In genomic region chr11:91404344-91404743, GRCh38 we compare ENCODE assay signal across 32 cellular contexts.
"Had no signal": no experiment of that assay in that cellular context is flagged by ENCODE, and none has a peak within 500 bp of the region (broad histone marks: within the 10 kb centered on the region; RNA-seq: fewer than 3 reads in every experiment).

No MANE protein-coding gene starts in this region.

- H3K27me3 Mint-ChIP-seq: activated CD4-positive, alpha-beta T cell treated with anti-CD3 and anti-CD28 coated beads, Interleukin-2, amount 10 ng/mL, durations not matched to agents 24 days and 14 days; activated CD8-positive, alpha-beta T cell treated with anti-CD3 and anti-CD28 coated beads for 36 hours; activated naive CD8-positive, alpha-beta T cell; activated naive CD8-positive, alpha-beta T cell treated with anti-CD3 and anti-CD28 coated beads, Interleukin-2, amount 50 U/mL, for 24 hours; brain had no signal

- H3K4me3 Mint-ChIP-seq: activated CD4-positive, alpha-beta T cell treated with anti-CD3 and anti-CD28 coated beads, Interleukin-2, amount 10 ng/mL, durations not matched to agents 24 days and 14 days; activated CD8-positive, alpha-beta T cell treated with anti-CD3 and anti-CD28 coated beads for 36 hours; activated naive CD4-positive, alpha-beta T cell treated with anti-CD3 and anti-CD28 coated beads for 36 hours; activated naive CD8-positive, alpha-beta T cell; activated naive CD8-positive, alpha-beta T cell treated with anti-CD3 and anti-CD28 coated beads, Interleukin-2, amount 50 U/mL, for 24 hours; brain; T-helper 1 cell treated with Interleukin-12 subunit alpha and Interleukin-12 subunit beta and Interleukin-4 antibody, amounts not matched to agents 30 μg/mL and 1 μg/mL, for 36 hours; T-helper 2 cell treated with Interferon-gamma antibody and Interleukin-4, amounts not matched to agents 5 μg/mL and 100 μg/mL, for 36 hours had no signal

- FAIRE-seq: bronchial epithelial cell, TTC549 had no signal

- H3K27ac ChIP-seq: SJCRH30, SK-N-MC had no signal

- H3K4me3 ChIP-seq: SJCRH30, SK-N-MC had no signal

- H3K27ac Mint-ChIP-seq: activated CD4-positive, alpha-beta T cell treated with anti-CD3 and anti-CD28 coated beads, Interleukin-2, amount 10 ng/mL, durations not matched to agents 24 days and 14 days; activated CD8-positive, alpha-beta T cell treated with anti-CD3 and anti-CD28 coated beads for 36 hours; activated naive CD4-positive, alpha-beta T cell treated with anti-CD3 and anti-CD28 coated beads for 36 hours; activated naive CD8-positive, alpha-beta T cell; activated naive CD8-positive, alpha-beta T cell treated with anti-CD3 and anti-CD28 coated beads, Interleukin-2, amount 50 U/mL, for 24 hours; activated T-helper 2 cell treated with anti-CD3 and anti-CD28 coated beads, Interferon-gamma antibody, Interleukin-2, Interleukin-4, amounts not matched to agents 10 μg/mL and 5 μg/mL and 100 μg/mL, durations not matched to agents 14 hours and 24 hours and 36 hours; brain; T-helper 1 cell treated with Interleukin-12 subunit alpha and Interleukin-12 subunit beta and Interleukin-4 antibody, amounts not matched to agents 30 μg/mL and 1 μg/mL, for 36 hours; T-helper 2 cell treated with Interferon-gamma antibody and Interleukin-4, amounts not matched to agents 5 μg/mL and 100 μg/mL, for 36 hours had no signal

- DNase-seq: activated CD4-positive, alpha-beta T cell treated with anti-CD3 and anti-CD28 coated beads, Interleukin-2, amount 10 ng/mL, durations not matched to agents 24 days and 14 days; activated CD4-positive, alpha-beta T cell treated with anti-CD3 and anti-CD28 coated beads, Interleukin-2, amount 50 U/mL, for 4 hours; activated CD8-positive, alpha-beta T cell treated with anti-CD3 and anti-CD28 coated beads for 36 hours; activated gamma-delta T cell; activated naive CD4-positive, alpha-beta T cell treated with anti-CD3 and anti-CD28 coated beads for 36 hours; activated naive CD8-positive, alpha-beta T cell treated with anti-CD3 and anti-CD28 coated beads, Interleukin-2, amount 50 U/mL, for 24 hours; activated T-cell treated with anti-CD3 and anti-CD28 coated beads, Interleukin-2, amount 50 U/mL, for 1 hour; anterior cingulate cortex; cerebellar nuclear complex; Karpas-422; NCI-H1105; NCI-H1417 treated with DMSO at 0.1 percent for 48 hours; NCI-H187 treated with DMSO at 0.1 percent for 48 hours; NCI-H2081; NCI-H2171 treated with DMSO at 0.1 percent for 48 hours; NCI-H2227 treated with DMSO at 0.1 percent for 48 hours; NCI-H446; NCI-H510A treated with DMSO at 0.1 percent for 48 hours; NCI-H526 treated with DMSO at 0.1 percent for 48 hours; NCI-H82; NK-92 treated with Interleukin-12 subunit alpha and Interleukin-12 subunit beta, amount 100 ng/mL, for 24 hours; OCI-M1; SHP77; SJCRH30 had no signal

- H3K36me3 Mint-ChIP-seq: activated naive CD8-positive, alpha-beta T cell; brain had no signal

- H3K36me3 ChIP-seq: SJCRH30 had no signal

- H3K4me1 ChIP-seq: SJCRH30 had no signal

- H3K9me3 Mint-ChIP-seq: activated CD4-positive, alpha-beta T cell treated with anti-CD3 and anti-CD28 coated beads, Interleukin-2, amount 10 ng/mL, durations not matched to agents 24 days and 14 days had no signal

- H3K4me1 Mint-ChIP-seq: activated CD4-positive, alpha-beta T cell treated with anti-CD3 and anti-CD28 coated beads, Interleukin-2, amount 10 ng/mL, durations not matched to agents 24 days and 14 days; activated naive CD8-positive, alpha-beta T cell treated with anti-CD3 and anti-CD28 coated beads, Interleukin-2, amount 50 U/mL, for 24 hours had no signal

- H3K27me3 ChIP-seq: SJCRH30 had no signal

- H3K9me3 ChIP-seq: SJCRH30 had no signal
